In genomic region chr17:42325026-42325425, GRCh38 we compare ENCODE assay signal across 10 cellular contexts. TPM values are rescaled to one million over a fixed set of nuclear protein-coding genes. Genes with fewer than 3 reads are reported as not detected.
DNase-seq lines count a peak whose midpoint lies in the region; ATAC-seq and TF ChIP-seq lines count a peak whose summit lies in the region.
"Had no signal": no experiment of that assay in that cellular context is flagged by ENCODE, and none has a peak within 500 bp of the region (broad histone marks: within the 10 kb centered on the region; RNA-seq: fewer than 3 reads in every experiment).

No MANE protein-coding gene starts in this region.

- H3K27ac Mint-ChIP-seq in chondrocyte (ENCODE audit: unreplicated experiment) = peak overlapping the region; percentile 88

- TF ChIP-seq CTCF in chondrocyte (IDR thresholded peaks at IDR 0.05) (no peak), mucosa of descending colon (IDR thresholded peaks at IDR 0.05) (no peak)

- H3K4me1 Mint-ChIP-seq in chondrocyte (ENCODE audit: low read depth) = peaks cover 40% of the 10 kb centered on the region

- H3K9me3 ChIP-seq in mucosa of descending colon = no peaks in the 10 kb centered on the region

- peaks cover 7% of the 10 kb centered on the region for H3K36me3 ChIP-seq in mucosa of descending colon (ENCODE audit: low read depth)

- intact Hi-C loops in mucosa of descending colon (cut with DNase I, micrococcal nuclease) = loop anchor here in 1 of 2 donors (10.0 kb wide), 1 partner anchor 190 kb away; no protein-coding TSS in a partner anchor

- H3K4me3 Mint-ChIP-seq in chondrocyte (ENCODE audit: unreplicated experiment) = no peak overlapping the region

- H3K36me3 Mint-ChIP-seq in chondrocyte (ENCODE audit: low read depth) = peaks cover 43% of the 10 kb centered on the region

- DNase-seq in AG08395 (ENCODE audit: low spot score) = peak; percentile 90
- peak; percentile 58 for DNase-seq in LoVo (ENCODE audit: low spot score)
- DNase-seq in chondrocyte (ENCODE audit: low spot score) = no peak
- no peak for DNase-seq in mucosa of descending colon
- no peak for DNase-seq in NCI-H524 treated with DMSO at 0.1 percent for 48 hours (lab: John Stamatoyannopoulos, UW)
- DNase-seq: activated CD4-positive, alpha-beta T cell treated with anti-CD3 and anti-CD28 coated beads for 1 hour; NCI-H524 had no signal

- H3K9me3 Mint-ChIP-seq in chondrocyte (ENCODE audit: low read depth) = no peaks in the 10 kb centered on the region

- H3K4me3 ChIP-seq in mucosa of descending colon = no peak overlapping the region

- ATAC-seq in mucosa of descending colon (peak; percentile 54), HG02623 (IDR thresholded peaks at IDR 0.05; ENCODE audit: unreplicated experiment) (no peak), GM21515 (IDR thresholded peaks at IDR 0.05; ENCODE audit: unreplicated experiment) (no peak), HG02870 (IDR thresholded peaks at IDR 0.05; ENCODE audit: unreplicated experiment) (no peak)

- H3K4me1 ChIP-seq in mucosa of descending colon (ENCODE audit: low read depth) = peaks cover 13% of the 10 kb centered on the region

- H3K27me3 Mint-ChIP-seq in chondrocyte (ENCODE audit: low read depth) = no peaks in the 10 kb centered on the region

RNA-seq across cellular contexts. Expression of gene STAT5A, which starts 36.7 kb away (rescaled TPM):
- total RNA-seq in chondrocyte = 12.2 to 17.6 TPM (median 14.3 TPM) in 3 replicates
- 10 to 100 TPM; 26.4 to 53.7 (median 29.7) TPM for total RNA-seq in mucosa of descending colon

RNA-seq across cellular contexts. Expression of gene STAT5B, which starts 48.8 kb away (rescaled TPM):
- total RNA-seq in chondrocyte (29.5 to 32.8 TPM (median 31.0 TPM) in 3 replicates), mucosa of descending colon (10 to 100 TPM; 30.1 to 93.0 (median 32.2) TPM)

Comparison
In these comparisons a context has a peak if more than half of its experiments do, and no peak if none do; other contexts are left out.
1. DNase-seq: peak in AG08395 (single experiment) and LoVo (single experiment); none in chondrocyte (single experiment), mucosa of descending colon (0 of 3) and NCI-H524 treated with DMSO at 0.1 percent for 48 hours (single experiment).